In genomic region chr6:3745566-3746118, GRCh38 we compare ENCODE assay signal across 1 cellular context.
TF ChIP-seq lines count a peak whose summit lies in the region.

No MANE protein-coding gene starts in this region.

TF ChIP-seq in endothelial cell of umbilical vein, 7 proteins besides CTCF, POLR2A, EP300 and RAD21:
- TF ChIP-seq EZH2 (IDR thresholded peaks at IDR 0.05; ENCODE audit: borderline replicate concordance, low read depth, low read length, severe bottlenecking): no peak
- no peak for TF ChIP-seq FOS (IDR thresholded peaks at IDR 0.05; ENCODE audit: borderline replicate concordance, insufficient read depth, low read length)
- no peak for TF ChIP-seq POLR2AphosphoS5 (IDR thresholded peaks at IDR 0.05; ENCODE audit: insufficient read depth, low read depth, low read length)
- no peak for TF ChIP-seq GATA2 (IDR thresholded peaks at IDR 0.05; ENCODE audit: insufficient read depth, insufficient read length, low read depth, low read length)
- no peak for TF ChIP-seq MYC (IDR thresholded peaks at IDR 0.05; ENCODE audit: low read depth, low read length)
- TF ChIP-seq JUN (IDR thresholded peaks at IDR 0.05; ENCODE audit: borderline replicate concordance, insufficient read depth, insufficient read length, low read depth): no peak
- TF ChIP-seq, protein P1, sequence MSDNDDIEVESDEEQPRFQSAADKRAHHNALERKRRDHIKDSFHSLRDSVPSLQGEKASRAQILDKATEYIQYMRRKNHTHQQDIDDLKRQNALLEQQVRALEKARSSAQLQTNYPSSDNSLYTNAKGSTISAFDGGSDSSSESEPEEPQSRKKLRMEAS (IDR thresholded peaks at IDR 0.05; ENCODE audit: insufficient read depth, insufficient read length): no peak
